Comparison of ENCODE assay signal across 11 cellular contexts in genomic region chr6:4460595-4461475, GRCh38.
DNase-seq lines count a peak whose midpoint lies in the region; ATAC-seq and TF ChIP-seq lines count a peak whose summit lies in the region.
"Had no signal": no experiment of that assay in that cellular context is flagged by ENCODE, and none has a peak within 500 bp of the region (broad histone marks: within the 10 kb centered on the region; RNA-seq: fewer than 3 reads in every experiment).

No MANE protein-coding gene starts in this region.

- TF ChIP-seq CTCF in CD14-positive monocyte (IDR thresholded peaks at IDR 0.05) = no peak

- H3K36me3 Mint-ChIP-seq in CD14-positive monocyte = no peaks in the 10 kb centered on the region
- H3K36me3 Mint-ChIP-seq: activated naive CD8-positive, alpha-beta T cell treated with anti-CD3 and anti-CD28 coated beads for 36 hours had no signal

- H3K4me3 Mint-ChIP-seq in CD14-positive monocyte = no peak overlapping the region
- H3K4me3 Mint-ChIP-seq: activated B cell treated with CpG ODN at 0.5 μM for 24 hours; activated naive CD8-positive, alpha-beta T cell treated with anti-CD3 and anti-CD28 coated beads for 36 hours; CD4-positive, alpha-beta T cell had no signal

- peaks cover 2 to 9% (median 2%) of the 10 kb centered on the region in 3 donors for H3K27me3 Mint-ChIP-seq in CD14-positive monocyte (ENCODE audit: low read depth in 3 of 3)
- H3K27me3 Mint-ChIP-seq: activated B cell treated with CpG ODN at 0.5 μM for 24 hours; CD4-positive, alpha-beta T cell had no signal

- peaks cover 2 to 18% (median 4%) of the 10 kb centered on the region in 7 donors for H3K9me3 Mint-ChIP-seq in CD14-positive monocyte
- H3K9me3 Mint-ChIP-seq: activated naive CD8-positive, alpha-beta T cell treated with anti-CD3 and anti-CD28 coated beads for 36 hours; CD4-positive, alpha-beta T cell had no signal

- DNase-seq in ELR (ENCODE audit: low read depth) = peak; percentile 11
- DNase-seq in cerebellum (ENCODE audit: low spot score) = peak; percentile 19
- peak; percentile 7 to 91 (median 63) for DNase-seq in hypothalamus (lab: John Stamatoyannopoulos, UW)
- DNase-seq in retina = peak; percentile 82
- DNase-seq in activated CD8-positive, alpha-beta memory T cell treated with anti-CD3 and anti-CD28 coated beads, Interleukin-2, amount 50 U/mL, for 48 hours = no peak
- DNase-seq in CD14-positive monocyte (ENCODE audit: low spot score) = no peak
- DNase-seq in Kasumi-1 (lab: John Stamatoyannopoulos, UW) = no peak
- DNase-seq: activated B cell treated with CpG ODN at 0.5 μM for 24 hours; activated naive CD8-positive, alpha-beta T cell treated with anti-CD3 and anti-CD28 coated beads for 36 hours; CD4-positive, alpha-beta T cell had no signal

- intact Hi-C loops in CD14-positive monocyte (cut with micrococcal nuclease) = no loop called here

- ATAC-seq in GM18870 (IDR thresholded peaks at IDR 0.05; ENCODE audit: unreplicated experiment) = no peak

- H3K27ac Mint-ChIP-seq in CD14-positive monocyte = peak overlapping the region in 1 of 7 donors; percentile 52
- H3K27ac Mint-ChIP-seq: activated B cell treated with CpG ODN at 0.5 μM for 24 hours; activated naive CD8-positive, alpha-beta T cell treated with anti-CD3 and anti-CD28 coated beads for 36 hours; CD4-positive, alpha-beta T cell had no signal

- peaks cover 5% of the 10 kb centered on the region for H3K4me1 Mint-ChIP-seq in CD14-positive monocyte
- H3K4me1 Mint-ChIP-seq: activated B cell treated with CpG ODN at 0.5 μM for 24 hours; activated naive CD8-positive, alpha-beta T cell treated with anti-CD3 and anti-CD28 coated beads for 36 hours had no signal

Comparison
In these comparisons a context has a peak if more than half of its experiments do, and no peak if none do; other contexts are left out.
1. DNase-seq: peak in ELR (single experiment), cerebellum (single experiment), hypothalamus (51 of 51) and retina (single experiment); none in activated CD8-positive, alpha-beta memory T cell treated with anti-CD3 and anti-CD28 coated beads, Interleukin-2, amount 50 U/mL, for 48 hours (single experiment), CD14-positive monocyte (single experiment) and Kasumi-1 (0 of 2).